ENCODE assay signal across 1 cellular context in genomic region chr3:113933746-113934145, GRCh38.
TF ChIP-seq lines count a peak whose summit lies in the region.

No MANE protein-coding gene starts in this region.

TF ChIP-seq in H1, 55 proteins besides CTCF, POLR2A, EP300 and RAD21:
- TF ChIP-seq RXRA (IDR thresholded peaks at IDR 0.05; ENCODE audit: insufficient read depth, low read depth, low read length) = no peak
- TF ChIP-seq JUND (IDR thresholded peaks at IDR 0.05; ENCODE audit: low read length) = no peak
- TF ChIP-seq SP4 (IDR thresholded peaks at IDR 0.05; ENCODE audit: low read length) = no peak
- no peak for TF ChIP-seq PHF8 (conservative IDR thresholded peaks at IDR 0.05; ENCODE audit: low read depth, low read length)
